ENCODE assay signal across 14 cellular contexts in genomic region chr2:165109915-165110314, GRCh38.
DNase-seq lines count a peak whose midpoint lies in the region; TF ChIP-seq lines count a peak whose summit lies in the region.
"Had no signal": no experiment of that assay in that cellular context is flagged by ENCODE, and none has a peak within 500 bp of the region (broad histone marks: within the 10 kb centered on the region; RNA-seq: fewer than 3 reads in every experiment).

No MANE protein-coding gene starts in this region.

- peaks cover 23% of the 10 kb centered on the region for H3K4me1 Mint-ChIP-seq in chondrocyte (ENCODE audit: low read depth)
- H3K4me1 Mint-ChIP-seq: B cell had no signal

- no peak overlapping the region for H3K4ac ChIP-seq in mesenchymal stem cell (ENCODE audit: low read depth in 1 of 2, low read length in 2 of 2)

- no peaks in the 10 kb centered on the region for H3K27me3 Mint-ChIP-seq in chondrocyte (ENCODE audit: low read depth)
- H3K27me3 Mint-ChIP-seq: B cell; CD4-positive, alpha-beta T cell had no signal

- H4K20me1 ChIP-seq in SK-N-SH (ENCODE audit: insufficient read depth): no peaks in the 10 kb centered on the region

- H3K18ac ChIP-seq in mesenchymal stem cell (ENCODE audit: low read depth in 1 of 2, low read length in 2 of 2): peak overlapping the region in 1 of 2 experiments; percentile 44

- TF ChIP-seq EP300 in SK-N-SH (IDR thresholded peaks at IDR 0.05; ENCODE audit: borderline replicate concordance in 1 of 2, low read depth in 1 of 2, low read length in 1 of 2): peak in 1 of 2 experiments; percentile 21; a peak in 1 of 4 replicates

- no peak overlapping the region for H3K27ac ChIP-seq in SK-N-SH (ENCODE audit: low read depth in 2 of 2, low read length in 1 of 2)
- H3K27ac ChIP-seq in mesenchymal stem cell (ENCODE audit: low read length, poor library complexity, severe bottlenecking): no peak overlapping the region

- H3K4me2 ChIP-seq in SK-N-SH (no peak overlapping the region), mesenchymal stem cell (ENCODE audit: low read length, poor library complexity, severe bottlenecking) (no peak overlapping the region)

- peak; percentile 49 for DNase-seq in HuH-7 (ENCODE audit: low spot score)
- DNase-seq in SK-N-SH: no peak
- DNase-seq in fibroblast of the aortic adventitia (ENCODE audit: low read depth): peak; percentile 14
- DNase-seq in mesenchymal stem cell: peak; percentile 71
- no peak for DNase-seq in chondrocyte (ENCODE audit: low spot score)
- no peak for DNase-seq in activated T-cell treated with anti-CD3 and anti-CD28 coated beads for 4 hours
- DNase-seq in NCI-H1105 (lab: John Stamatoyannopoulos, UW): no peak
- DNase-seq: C1 segment of cervical spinal cord; CD4-positive, alpha-beta T cell; DMS79; HFFc6; IMR-90 had no signal

- no peak overlapping the region for H3K14ac ChIP-seq in mesenchymal stem cell (ENCODE audit: low read length in 2 of 2)

- H2BK12ac ChIP-seq in mesenchymal stem cell (ENCODE audit: low read length in 2 of 2): no peak overlapping the region

- peaks cover 19% of the 10 kb centered on the region for H3F3A ChIP-seq in SK-N-SH (replicated peaks; ENCODE audit: insufficient read depth)

- TF ChIP-seq RAD21 in SK-N-SH (IDR thresholded peaks at IDR 0.05; ENCODE audit: low read length): no peak

- H3K9ac ChIP-seq in SK-N-SH: no peak overlapping the region
- no peak overlapping the region for H3K9ac ChIP-seq in mesenchymal stem cell (ENCODE audit: low read length)

- H3K79me1 ChIP-seq in mesenchymal stem cell (replicated peaks; ENCODE audit: low read length, poor library complexity, severe bottlenecking): no peaks in the 10 kb centered on the region

- no peak for TF ChIP-seq CTCF in SK-N-SH (IDR thresholded peaks at IDR 0.05)
- no peak for TF ChIP-seq CTCF in fibroblast of the aortic adventitia (IDR thresholded peaks at IDR 0.05; ENCODE audit: insufficient read depth, low read length)
- TF ChIP-seq CTCF in chondrocyte (IDR thresholded peaks at IDR 0.05): no peak

- H3K36me3 Mint-ChIP-seq in chondrocyte (ENCODE audit: low read depth): no peaks in the 10 kb centered on the region

- H3K36me3 ChIP-seq in SK-N-SH (replicated peaks in 1 of 2; ENCODE audit: control insufficient read depth in 1 of 2, insufficient read depth in 2 of 2, low read length in 1 of 2) (no peaks in the 10 kb centered on the region), mesenchymal stem cell (ENCODE audit: control insufficient read depth in 1 of 2, insufficient read depth in 2 of 2, low read depth in 1 of 2, low read length in 2 of 2) (no peaks in the 10 kb centered on the region)
- H3K36me3 ChIP-seq: HAP-1 had no signal

- CTCF ChIA-PET in SK-N-SH (lab: Yijun Ruan, JAX): interaction anchor here (1.6 kb wide), 1 partner anchor 93 kb away, joined by 5 read pairs; no protein-coding TSS in a partner anchor

- H2BK120ac ChIP-seq in mesenchymal stem cell (ENCODE audit: low read depth, low read length): no peak overlapping the region

- POLR2A ChIA-PET in SK-N-SH (lab: Yijun Ruan, JAX): no interaction called here

- H3K4me1 ChIP-seq in SK-N-SH (ENCODE audit: control insufficient read depth in 1 of 2, insufficient read depth in 2 of 2, low read depth in 1 of 2, low read length in 1 of 2) (peaks cover 10 to 29% of the 10 kb centered on the region in 2 experiments), mesenchymal stem cell (ENCODE audit: control insufficient read depth, insufficient read depth, low read depth, low read length) (no peaks in the 10 kb centered on the region)
- H3K4me1 ChIP-seq: HAP-1 had no signal

- H3K27me3 ChIP-seq in SK-N-SH (ENCODE audit: insufficient read depth): no peaks in the 10 kb centered on the region
- no peaks in the 10 kb centered on the region for H3K27me3 ChIP-seq in mesenchymal stem cell (ENCODE audit: control insufficient read depth in 1 of 2, insufficient read depth in 1 of 2, low read length in 2 of 2)

- H4K8ac ChIP-seq in mesenchymal stem cell (ENCODE audit: low read length): no peak overlapping the region

- no peak overlapping the region for H3K23ac ChIP-seq in mesenchymal stem cell (ENCODE audit: low read length in 2 of 2)

- H2BK15ac ChIP-seq in mesenchymal stem cell (ENCODE audit: low read depth, poor library complexity, severe bottlenecking): no peak overlapping the region

- H2BK5ac ChIP-seq in mesenchymal stem cell (ENCODE audit: low read depth, low read length, poor library complexity, severe bottlenecking): no peak overlapping the region

- no peak overlapping the region for H3K4me3 ChIP-seq in SK-N-SH (ENCODE audit: low read depth in 2 of 2, low read length in 1 of 2)
- H3K4me3 ChIP-seq in fibroblast of the aortic adventitia (ENCODE audit: low read depth, low read length): no peak overlapping the region
- H3K4me3 ChIP-seq in mesenchymal stem cell (ENCODE audit: insufficient read depth in 1 of 2, low read depth in 1 of 2, low read length in 2 of 2): no peak overlapping the region
- H3K4me3 ChIP-seq: HAP-1 had no signal

- no peak overlapping the region for H3K27ac Mint-ChIP-seq in chondrocyte (ENCODE audit: unreplicated experiment)
- H3K27ac Mint-ChIP-seq: B cell; CD4-positive, alpha-beta T cell; HFFc6 had no signal

- H3K9me3 Mint-ChIP-seq in chondrocyte (ENCODE audit: low read depth): no peaks in the 10 kb centered on the region
- H3K9me3 Mint-ChIP-seq: CD4-positive, alpha-beta T cell; HFFc6 had no signal

- 65% methylated on average over 5 of the region's 5 CpGs for WGBS in SK-N-SH (ENCODE audit: low lambda C conversion rate)
- 26% methylated on average over 2 of the region's 5 CpGs for WGBS in mesenchymal stem cell

- no peak overlapping the region for H4K91ac ChIP-seq in mesenchymal stem cell (ENCODE audit: low read length)

- H2AFZ ChIP-seq in SK-N-SH (ENCODE audit: low read depth) (0 out of 2 replicates have a peak overlapping the region, but pooled peaks have one; percentile 17), mesenchymal stem cell (ENCODE audit: low read depth, low read length) (no peak overlapping the region)

- H2AK5ac ChIP-seq in mesenchymal stem cell (ENCODE audit: low read length, severe bottlenecking): no peak overlapping the region

- no peaks in the 10 kb centered on the region for H3K9me3 ChIP-seq in SK-N-SH
- no peaks in the 10 kb centered on the region for H3K9me3 ChIP-seq in mesenchymal stem cell (ENCODE audit: control insufficient read depth, low read length)
- H3K9me3 ChIP-seq: HAP-1 had no signal

- no peak overlapping the region for H3K4me3 Mint-ChIP-seq in chondrocyte (ENCODE audit: unreplicated experiment)
- H3K4me3 Mint-ChIP-seq: B cell; CD4-positive, alpha-beta T cell; HFFc6 had no signal

- no peaks in the 10 kb centered on the region for H3K9me2 ChIP-seq in SK-N-SH

- no peaks in the 10 kb centered on the region for H3K79me2 ChIP-seq in SK-N-SH (ENCODE audit: insufficient read depth)

TF ChIP-seq in SK-N-SH, 30 proteins besides CTCF, POLR2A, EP300 and RAD21:
- TF ChIP-seq MXI1 (IDR thresholded peaks at IDR 0.05; ENCODE audit: low read depth, low read length) (no peak), GATA2 (CRISPR knock-in tag; IDR thresholded peaks at IDR 0.05) (peak; percentile 37; the same call in 1 of the 2 replicates)

Comparison
In these comparisons a context has a peak if more than half of its experiments do, and no peak if none do; other contexts are left out.
1. DNase-seq: peak in HuH-7 (single experiment), fibroblast of the aortic adventitia (single experiment) and mesenchymal stem cell (single experiment); none in SK-N-SH (single experiment), chondrocyte (single experiment), activated T-cell treated with anti-CD3 and anti-CD28 coated beads for 4 hours (single experiment) and NCI-H1105 (single experiment).